1 cellular context compared by ENCODE assay signal in the genomic region with DNA sequence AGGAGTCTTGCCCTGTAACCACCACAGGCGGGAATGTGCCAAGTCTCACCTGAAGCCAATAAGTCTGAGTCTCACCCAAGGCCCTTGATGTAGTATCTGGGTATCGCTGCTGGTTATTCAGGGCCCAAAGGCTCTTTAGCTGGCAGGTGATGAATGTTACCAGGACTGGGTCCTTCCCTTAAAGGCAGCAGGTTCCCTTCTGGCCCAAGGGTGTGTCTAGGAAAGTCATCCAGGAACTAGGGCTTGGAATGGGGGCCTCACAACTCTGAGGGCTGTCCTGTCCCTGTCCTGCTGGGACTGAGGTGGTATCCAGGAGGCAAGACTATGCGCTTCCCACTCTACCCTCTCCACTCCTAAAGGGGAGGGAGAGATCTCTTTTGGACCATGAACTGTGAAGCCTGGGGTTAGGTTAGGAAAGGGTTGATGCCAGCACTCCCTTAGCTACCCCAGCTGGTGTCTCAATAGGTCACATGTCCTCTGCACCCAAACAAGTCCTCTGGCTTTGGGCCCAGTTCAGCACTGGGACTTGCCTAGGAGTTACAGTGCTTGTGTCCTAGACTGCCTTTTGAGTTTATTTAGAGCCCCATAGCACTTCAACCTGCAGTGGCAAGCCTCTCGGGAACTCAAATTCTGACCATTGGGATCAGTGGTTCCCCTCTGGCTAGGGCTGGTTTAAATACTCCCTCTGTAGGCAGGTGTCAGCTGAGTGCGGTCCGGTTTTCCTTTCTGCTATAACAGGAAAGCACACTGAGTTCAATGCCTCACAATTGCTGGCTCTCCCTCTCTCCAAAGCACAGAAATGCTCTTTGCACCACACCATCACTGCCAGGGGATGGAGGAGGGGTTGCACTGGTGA.
A peak's percentile ranks its signal among the peaks of the same experiment; 100 is the strongest.
TF ChIP-seq lines count a peak whose summit lies in the region.

No MANE protein-coding gene starts in this region.

TF ChIP-seq in HepG2, 621 proteins besides CTCF, POLR2A, EP300 and RAD21:
- TF ChIP-seq, protein P1, sequence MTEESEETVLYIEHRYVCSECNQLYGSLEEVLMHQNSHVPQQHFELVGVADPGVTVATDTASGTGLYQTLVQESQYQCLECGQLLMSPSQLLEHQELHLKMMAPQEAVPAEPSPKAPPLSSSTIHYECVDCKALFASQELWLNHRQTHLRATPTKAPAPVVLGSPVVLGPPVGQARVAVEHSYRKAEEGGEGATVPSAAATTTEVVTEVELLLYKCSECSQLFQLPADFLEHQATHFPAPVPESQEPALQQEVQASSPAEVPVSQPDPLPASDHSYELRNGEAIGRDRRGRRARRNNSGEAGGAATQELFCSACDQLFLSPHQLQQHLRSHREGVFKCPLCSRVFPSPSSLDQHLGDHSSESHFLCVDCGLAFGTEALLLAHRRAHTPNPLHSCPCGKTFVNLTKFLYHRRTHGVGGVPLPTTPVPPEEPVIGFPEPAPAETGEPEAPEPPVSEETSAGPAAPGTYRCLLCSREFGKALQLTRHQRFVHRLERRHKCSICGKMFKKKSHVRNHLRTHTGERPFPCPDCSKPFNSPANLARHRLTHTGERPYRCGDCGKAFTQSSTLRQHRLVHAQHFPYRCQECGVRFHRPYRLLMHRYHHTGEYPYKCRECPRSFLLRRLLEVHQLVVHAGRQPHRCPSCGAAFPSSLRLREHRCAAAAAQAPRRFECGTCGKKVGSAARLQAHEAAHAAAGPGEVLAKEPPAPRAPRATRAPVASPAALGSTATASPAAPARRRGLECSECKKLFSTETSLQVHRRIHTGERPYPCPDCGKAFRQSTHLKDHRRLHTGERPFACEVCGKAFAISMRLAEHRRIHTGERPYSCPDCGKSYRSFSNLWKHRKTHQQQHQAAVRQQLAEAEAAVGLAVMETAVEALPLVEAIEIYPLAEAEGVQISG (CRISPR knock-in tag; IDR thresholded peaks at IDR 0.05), result no peak
- TF ChIP-seq, protein P2, sequence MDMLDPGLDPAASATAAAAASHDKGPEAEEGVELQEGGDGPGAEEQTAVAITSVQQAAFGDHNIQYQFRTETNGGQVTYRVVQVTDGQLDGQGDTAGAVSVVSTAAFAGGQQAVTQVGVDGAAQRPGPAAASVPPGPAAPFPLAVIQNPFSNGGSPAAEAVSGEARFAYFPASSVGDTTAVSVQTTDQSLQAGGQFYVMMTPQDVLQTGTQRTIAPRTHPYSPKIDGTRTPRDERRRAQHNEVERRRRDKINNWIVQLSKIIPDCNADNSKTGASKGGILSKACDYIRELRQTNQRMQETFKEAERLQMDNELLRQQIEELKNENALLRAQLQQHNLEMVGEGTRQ (IDR thresholded peaks at IDR 0.05; ENCODE audit: low read depth, low read length), result no peak
- TF ChIP-seq, protein P2 (CRISPR knock-in tag; IDR thresholded peaks at IDR 0.05; ENCODE audit: borderline replicate concordance), result peak; percentile 54; the same call in 1 of the 2 replicates
